In the genomic region with DNA sequence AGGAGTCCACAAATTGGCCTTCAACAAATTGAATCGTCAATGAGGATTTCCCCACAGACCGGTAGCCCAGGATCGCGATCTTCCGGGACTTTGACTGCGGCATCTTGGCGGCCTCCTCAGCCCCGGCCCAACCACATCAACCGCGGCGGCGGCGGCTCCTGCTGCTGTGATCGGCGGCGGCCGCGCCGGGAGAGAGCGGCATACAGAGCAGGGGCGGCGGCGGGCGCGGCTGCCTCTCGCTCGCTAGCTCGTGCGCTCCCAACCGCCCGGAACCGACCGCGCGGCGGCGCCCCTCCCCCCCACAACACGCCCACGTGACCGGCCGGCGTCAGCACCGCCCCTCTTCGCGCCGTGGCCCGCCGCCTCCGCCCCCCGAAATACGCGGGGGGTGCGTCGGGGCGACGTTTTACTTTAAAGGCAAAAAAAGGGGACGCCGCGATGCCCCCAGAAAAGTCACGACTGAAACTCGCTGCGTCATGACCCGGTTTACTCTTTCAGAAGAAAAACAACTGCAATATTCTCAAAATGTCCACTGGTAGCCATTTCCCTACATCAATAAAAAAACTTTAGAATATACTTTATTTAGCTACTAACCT, we compare ENCODE assay signal across 8 cellular contexts. TPM values are rescaled to one million over a fixed set of nuclear protein-coding genes. Genes with fewer than 3 reads are reported as not detected.
A peak's percentile ranks its signal among the peaks of the same experiment; 100 is the strongest.
DNase-seq lines count a peak whose midpoint lies in the region; ATAC-seq and TF ChIP-seq lines count a peak whose summit lies in the region.
"Not testable (repeated sequence)": the region's sequence is repeated elsewhere in the genome, so short reads cannot be mapped to it uniquely, and the experiment has no call there.

No MANE protein-coding gene starts in this region.

- CTCF ChIA-PET in CD8-positive, alpha-beta memory T cell (lab: Charles Lee) = not testable (repeated sequence)

- H3K36me3 Mint-ChIP-seq in CD8-positive, alpha-beta memory T cell; activated T-helper 17 cell treated with anti-CD3 and anti-CD28 coated beads, Interleukin-2, amount 50 U/mL, for 72 hours (ENCODE audit: low read depth): not testable (repeated sequence)

- 2 to 3% methylated on average over 7 of the region's 63 CpGs for WGBS in lung, 2 donors
- 0 to 13% (median 0%) methylated on average over 7 of the region's 63 CpGs for WGBS in spleen, 5 donors

- peak in 4 of 5 donors; percentile 0 to 51 (median 34) for DNase-seq in CD8-positive, alpha-beta memory T cell
- not testable (repeated sequence) for DNase-seq in epithelial cell of proximal tubule (ENCODE audit: low read depth); lung (ENCODE audit: low spot score); spleen

- POLR2A ChIA-PET in CD8-positive, alpha-beta memory T cell (lab: Charles Lee) = not testable (repeated sequence)

- not testable (repeated sequence) for H3K27me3 Mint-ChIP-seq in CD8-positive, alpha-beta memory T cell; activated T-helper 17 cell treated with anti-CD3 and anti-CD28 coated beads, Interleukin-2, amount 50 U/mL, for 72 hours

- H3K4me1 ChIP-seq in CD8-positive, alpha-beta memory T cell (ENCODE audit: insufficient read depth, low read length); OCI-LY3 (ENCODE audit: low read length); lung (ENCODE audit: control insufficient read depth in 2 of 2, insufficient read depth in 2 of 2, low read length in 2 of 2); spleen: not testable (repeated sequence)

- H3K4me3 ChIP-seq in CD8-positive, alpha-beta memory T cell (ENCODE audit: low read length); lung: not testable (repeated sequence)
- 0 out of 2 replicates have a peak overlapping the region, but pooled peaks have one; percentile 26 for H3K4me3 ChIP-seq in OCI-LY3 (ENCODE audit: low read length)
- H3K4me3 ChIP-seq in epithelial cell of proximal tubule (ENCODE audit: low read depth, low read length) = peak overlapping the region; percentile 34
- H3K4me3 ChIP-seq in spleen = peak overlapping the region in 4 of 8 donors; percentile 21 to 60 (median 31)

- peak overlapping the region in 4 of 8 donors; percentile 57 to 85 (median 78) for H3K27ac Mint-ChIP-seq in CD8-positive, alpha-beta memory T cell
- H3K27ac Mint-ChIP-seq in activated T-helper 17 cell treated with anti-CD3 and anti-CD28 coated beads, Interleukin-2, amount 50 U/mL, for 72 hours = not testable (repeated sequence)

- not testable (repeated sequence) for H3K27me3 ChIP-seq in CD8-positive, alpha-beta memory T cell (ENCODE audit: insufficient read depth, low read length, poor library complexity, severe bottlenecking); OCI-LY3 (ENCODE audit: low read depth, low read length); lung (ENCODE audit: control insufficient read depth, insufficient read depth); spleen (replicated peaks in 1 of 7)

- not testable (repeated sequence) for H3K36me3 ChIP-seq in CD8-positive, alpha-beta memory T cell (ENCODE audit: insufficient read depth, low read length); OCI-LY3 (replicated peaks; ENCODE audit: low read depth, low read length); lung (ENCODE audit: control insufficient read depth in 2 of 2, insufficient read depth in 2 of 2, low read length in 2 of 2); spleen

- not testable (repeated sequence) for H3K9ac ChIP-seq in OCI-LY3 (ENCODE audit: low read length)

- not testable (repeated sequence) for TF ChIP-seq CTCF in OCI-LY3 (IDR thresholded peaks at IDR 0.05; ENCODE audit: low read depth, low read length); epithelial cell of proximal tubule (conservative IDR thresholded peaks at IDR 0.05; ENCODE audit: low read depth, low read length); lung (IDR thresholded peaks at IDR 0.05; ENCODE audit: control extremely low read depth, extremely low read depth); spleen (IDR thresholded peaks at IDR 0.05 in 8 of 11, conservative IDR thresholded peaks at IDR 0.05 in 3 of 11)

- not testable (repeated sequence) for H3K79me2 ChIP-seq in OCI-LY3 (ENCODE audit: low read length)

- not testable (repeated sequence) for H3K9me3 Mint-ChIP-seq in CD8-positive, alpha-beta memory T cell; activated T-helper 17 cell treated with anti-CD3 and anti-CD28 coated beads, Interleukin-2, amount 50 U/mL, for 72 hours

- H3K9me3 ChIP-seq in CD8-positive, alpha-beta memory T cell (ENCODE audit: low read length); OCI-LY3 (ENCODE audit: insufficient read depth, low read length); lung (ENCODE audit: control insufficient read depth in 2 of 2, insufficient read depth in 1 of 2, low read length in 1 of 2); spleen: not testable (repeated sequence)

- not testable (repeated sequence) for H2AFZ ChIP-seq in OCI-LY3 (ENCODE audit: low read depth, low read length)

- ATAC-seq in GM21423 (IDR thresholded peaks at IDR 0.05; ENCODE audit: unreplicated experiment) = peak; percentile 74
- peak; percentile 72 for ATAC-seq in HG02973 (IDR thresholded peaks at IDR 0.05; ENCODE audit: unreplicated experiment)
- ATAC-seq in activated T-helper 17 cell treated with anti-CD3 and anti-CD28 coated beads, Interleukin-2, amount 50 U/mL, for 72 hours (replicated peaks) = peak; percentile 90
- ATAC-seq in lung (ENCODE audit: insufficient read depth, low FRiP score) = peak; percentile 89

- H3K27ac ChIP-seq in CD8-positive, alpha-beta memory T cell (ENCODE audit: low read depth, low read length); OCI-LY3 (ENCODE audit: low read length): not testable (repeated sequence)
- H3K27ac ChIP-seq in lung (ENCODE audit: low read depth in 1 of 2, low read length in 1 of 2) (peak overlapping the region in 1 of 2 donors; percentile 45), spleen (peak overlapping the region in 5 of 8 donors; percentile 58 to 69 (median 63))

- not testable (repeated sequence) for H4K20me1 ChIP-seq in OCI-LY3 (ENCODE audit: insufficient read depth, low read length)

- peak overlapping the region in 6 of 7 donors; percentile 55 to 88 (median 74) for H3K4me3 Mint-ChIP-seq in CD8-positive, alpha-beta memory T cell
- not testable (repeated sequence) for H3K4me3 Mint-ChIP-seq in activated T-helper 17 cell treated with anti-CD3 and anti-CD28 coated beads, Interleukin-2, amount 50 U/mL, for 72 hours

- H3K4me1 Mint-ChIP-seq in CD8-positive, alpha-beta memory T cell; activated T-helper 17 cell treated with anti-CD3 and anti-CD28 coated beads, Interleukin-2, amount 50 U/mL, for 72 hours: not testable (repeated sequence)

- intact Hi-C loops in spleen (cut with DNase I; ENCODE audit: low total_unique reads) = not testable (repeated sequence)

- not testable (repeated sequence) for H3K4me2 ChIP-seq in OCI-LY3 (ENCODE audit: low read length)

- TF ChIP-seq POLR2A in spleen (IDR thresholded peaks at IDR 0.05) = not testable (repeated sequence)

RNA-seq across cellular contexts. Expression of a gene that starts 56.5 kb away (rescaled TPM):
- total RNA-seq in CD8-positive, alpha-beta memory T cell = under 1 TPM; 0.69 to 0.70 TPM
- polyA plus RNA-seq in CD8-positive, alpha-beta memory T cell = 0.05 TPM
- under 1 TPM; 0.37 to 0.56 TPM for total RNA-seq in activated T-helper 17 cell treated with anti-CD3 and anti-CD28 coated beads, Interleukin-2, amount 50 U/mL, for 72 hours
- total RNA-seq in epithelial cell of proximal tubule (0.14 TPM in 1 of 2 replicates, not detected in the other), lung (10 to 100 TPM; 24.8 to 53.5 TPM), spleen (1 to 10 TPM in 6 of 7 donors, under 1 TPM in 1; 0.92 to 8.4 (median 3.2) TPM)
- polyA plus RNA-seq in lung (10 to 100 TPM in 1 of 2 donors, 1 to 10 TPM in 1; 3.8 to 18.4 TPM), spleen (1 to 10 TPM in 2 of 3 donors, under 1 TPM in 1; 0.20 to 1.5 (median 1.0) TPM)
